20 cellular contexts compared by ENCODE assay signal in genomic region chr20:46179811-46180326, GRCh38.
DNase-seq lines count a peak whose midpoint lies in the region; ATAC-seq, FAIRE-seq and TF ChIP-seq lines count a peak whose summit lies in the region.
"Had no signal": no experiment of that assay in that cellular context is flagged by ENCODE, and none has a peak within 500 bp of the region (broad histone marks: within the 10 kb centered on the region; RNA-seq: fewer than 3 reads in every experiment).

No MANE protein-coding gene starts in this region.

- no peak overlapping the region for H2BK120ac ChIP-seq in H1 (replicated peaks; ENCODE audit: low read depth, low read length)

- H3K23me2 ChIP-seq in H1 (ENCODE audit: low read depth, low read length), result peaks cover under 1% of the 10 kb centered on the region; the same call in 1 of the 2 replicates

- H2BK12ac ChIP-seq in H1 (ENCODE audit: low read depth, low read length), result 0 out of 2 replicates have a peak overlapping the region, but pooled peaks have one; percentile 84

- H3K4me3 ChIP-seq in H1 (ENCODE audit: extremely low read depth in 1 of 4, insufficient read depth in 2 of 4, low read depth in 3 of 4, low read length in 4 of 4), result no peak overlapping the region
- H3K4me3 ChIP-seq: HAP-1, SK-N-MC had no signal

- TF ChIP-seq CTCF in H1 (IDR thresholded peaks at IDR 0.05; ENCODE audit: control extremely low read depth in 1 of 3, insufficient read depth in 1 of 3, low read depth in 1 of 3, low read length in 3 of 3) (no peak), chondrocyte (IDR thresholded peaks at IDR 0.05) (no peak)

- H3K56ac ChIP-seq in H1 (replicated peaks; ENCODE audit: insufficient read length, low read depth, low read length), result no peak overlapping the region

- no peak overlapping the region for H2AFZ ChIP-seq in H1 (ENCODE audit: low read length)

- no peak overlapping the region for H4K91ac ChIP-seq in H1 (replicated peaks; ENCODE audit: insufficient read length, low read length)

- no peak for FAIRE-seq in H1 (lab: Jason Lieb, UNC)

- H3K4me1 ChIP-seq in H1 (replicated peaks in 1 of 4; ENCODE audit: control insufficient read depth in 3 of 4, insufficient read depth in 4 of 4, low read length in 3 of 4), result no peaks in the 10 kb centered on the region
- H3K4me1 ChIP-seq: Caco-2, HAP-1 had no signal

- no peak for TF ChIP-seq EP300 in H1 (IDR thresholded peaks at IDR 0.05; ENCODE audit: borderline replicate concordance in 1 of 2, low read depth in 2 of 2, low read length in 2 of 2)

- CTCF ChIA-PET in H1 (lab: Charles Lee; ENCODE audit: partially characterized antibody), result interaction anchor here (0.8 to 18.5 kb wide), 7 partner anchors 10 to 356 kb away, joined by 3 to 233 read pairs (median 3); partner anchors contain the start of genes CD40 and MMP9

- 93% methylated on average over 10 of the region's 10 CpGs; no CpG with 5 or more reads in 1 of the 2 experiments for WGBS in H1 (ENCODE audit: extremely low coverage in 1 of 2, insufficient coverage in 1 of 2, insufficient read length in 1 of 2, insufficient replicate concordance in 2 of 2, low coverage in 1 of 2, low lambda C conversion rate in 2 of 2, missing lambda C conversion rate in 1 of 2), 2 experiments

- no peak overlapping the region for H2BK20ac ChIP-seq in H1 (ENCODE audit: low read length)

- H3K36me3 ChIP-seq in H1 (ENCODE audit: control insufficient read depth in 2 of 4, insufficient read depth in 4 of 4, low read length in 3 of 4), result no peaks in the 10 kb centered on the region
- H3K36me3 ChIP-seq: HAP-1 had no signal

- H3K27me3 ChIP-seq in H1 (replicated peaks in 1 of 4; ENCODE audit: control insufficient read depth in 3 of 4, extremely low read depth in 1 of 4, insufficient read depth in 3 of 4, low read length in 3 of 4), result peaks cover 0 to 11% (median 8%) of the 10 kb centered on the region in 4 experiments; a peak in 6 of 7 replicates

- H3K18ac ChIP-seq in H1 (ENCODE audit: extremely low read depth, low read length), result no peak overlapping the region

- H3K4me3 Mint-ChIP-seq in chondrocyte (ENCODE audit: unreplicated experiment), result no peak overlapping the region
- no peak overlapping the region for H3K4me3 Mint-ChIP-seq in stimulated activated naive B cell treated with anti-CD40 and anti-IgM and Interleukin-4, amounts not matched to agents 10 μg/mL and 1 μg/mL and 100 μg/mL, for 72 hours
- H3K4me3 Mint-ChIP-seq: T-cell had no signal

- no peak overlapping the region for H4K5ac ChIP-seq in H1 (ENCODE audit: insufficient read length, low read depth, low read length)

- peaks cover 58% of the 10 kb centered on the region for H3K27me3 Mint-ChIP-seq in chondrocyte (ENCODE audit: low read depth)
- H3K27me3 Mint-ChIP-seq in stimulated activated naive B cell treated with anti-CD40 and anti-IgM and Interleukin-4, amounts not matched to agents 10 μg/mL and 1 μg/mL and 100 μg/mL, for 72 hours, result peaks cover 53 to 73% of the 10 kb centered on the region in 2 donors

- H3K79me2 ChIP-seq in H1 (ENCODE audit: control insufficient read depth in 1 of 2, insufficient read depth in 2 of 2, low read length in 2 of 2), result no peaks in the 10 kb centered on the region

- no peaks in the 10 kb centered on the region for H4K20me1 ChIP-seq in H1 (replicated peaks in 1 of 2; ENCODE audit: control insufficient read depth in 1 of 2, insufficient read depth in 2 of 2, low read length in 2 of 2)

- no peak overlapping the region for H3K27ac ChIP-seq in H1 (ENCODE audit: low read depth, low read length)
- H3K27ac ChIP-seq: HL-60, SK-N-MC had no signal

- H3K4me1 Mint-ChIP-seq in chondrocyte (ENCODE audit: low read depth), result no peaks in the 10 kb centered on the region
- H3K4me1 Mint-ChIP-seq in stimulated activated naive B cell treated with anti-CD40 and anti-IgM and Interleukin-4, amounts not matched to agents 10 μg/mL and 1 μg/mL and 100 μg/mL, for 72 hours, result no peaks in the 10 kb centered on the region

- POLR2A ChIA-PET in H1 (lab: Charles Lee; ENCODE audit: partially characterized antibody), result no interaction called here

- H3K4ac ChIP-seq in H1 (replicated peaks; ENCODE audit: insufficient read length, low read depth, low read length), result no peak overlapping the region

- TF ChIP-seq POLR2A in H1 (IDR thresholded peaks at IDR 0.05; ENCODE audit: control extremely low read depth in 1 of 2, low read depth in 2 of 2, low read length in 2 of 2), result no peak

- ATAC-seq in left cardiac atrium, result no peak
- no peak for ATAC-seq in left ventricle myocardium superior
- no peak for ATAC-seq in GM18511 (IDR thresholded peaks at IDR 0.05; ENCODE audit: unreplicated experiment)
- ATAC-seq in stimulated activated naive B cell treated with anti-CD40 and anti-IgM and Interleukin-4, amounts not matched to agents 10 μg/mL and 1 μg/mL and 100 μg/mL, for 72 hours (replicated peaks), result no peak
- ATAC-seq: T-cell had no signal

- intact Hi-C loops in left cardiac atrium (cut with DNase I) (loop anchor here in 1 of 2 donors (5.0 kb wide), 2 partner anchors 38 to 158 kb away; no protein-coding TSS in a partner anchor), left ventricle myocardium superior (cut with micrococcal nuclease) (no loop called here)

- no peak overlapping the region for H3K9ac ChIP-seq in H1 (replicated peaks in 1 of 4; ENCODE audit: extremely low read depth in 1 of 4, low read depth in 3 of 4, low read length in 3 of 4)

- H3K27ac Mint-ChIP-seq in chondrocyte (ENCODE audit: unreplicated experiment), result no peak overlapping the region
- H3K27ac Mint-ChIP-seq in stimulated activated naive B cell treated with anti-CD40 and anti-IgM and Interleukin-4, amounts not matched to agents 10 μg/mL and 1 μg/mL and 100 μg/mL, for 72 hours, result no peak overlapping the region
- H3K27ac Mint-ChIP-seq: T-cell had no signal

- no peak overlapping the region for H2BK5ac ChIP-seq in H1 (ENCODE audit: low read depth, low read length)

- no peak overlapping the region for H2BK15ac ChIP-seq in H1 (ENCODE audit: low read length)

- H3K9me3 ChIP-seq in H1 (ENCODE audit: insufficient read depth in 2 of 2, low read depth in 1 of 2, low read length in 1 of 2), result no peaks in the 10 kb centered on the region
- H3K9me3 ChIP-seq: Caco-2, HAP-1 had no signal

- H2AK5ac ChIP-seq in H1 (ENCODE audit: low read depth, low read length), result no peak overlapping the region

- H3K36me3 Mint-ChIP-seq in chondrocyte (ENCODE audit: low read depth), result peaks cover 3% of the 10 kb centered on the region
- H3K36me3 Mint-ChIP-seq in stimulated activated naive B cell treated with anti-CD40 and anti-IgM and Interleukin-4, amounts not matched to agents 10 μg/mL and 1 μg/mL and 100 μg/mL, for 72 hours, result no peaks in the 10 kb centered on the region
- H3K36me3 Mint-ChIP-seq: T-cell had no signal

- no peaks in the 10 kb centered on the region for H3K79me1 ChIP-seq in H1 (ENCODE audit: low read depth, low read length)

- DNase-seq in left cardiac atrium, result peak; percentile 33
- no peak for DNase-seq in left ventricle myocardium superior
- DNase-seq in NCI-H187 (lab: John Stamatoyannopoulos, UW), result peak; percentile 47 to 70
- no peak for DNase-seq in H1 (ENCODE audit: low read depth in 1 of 2, low spot score in 2 of 2)
- DNase-seq in chondrocyte (ENCODE audit: low spot score), result no peak
- no peak for DNase-seq in stimulated activated naive B cell treated with anti-CD40 and anti-IgM and Interleukin-4, amounts not matched to agents 10 μg/mL and 1 μg/mL and 100 μg/mL, for 72 hours
- DNase-seq: ACHN, AML-193, Caco-2, DMS53, MV-4-11, NCI-H1436, NCI-H2081 treated with DMSO at 0.1 percent for 48 hours, NCI-H446 treated with DMSO at 0.1 percent for 48 hours, NCI-H774, T-cell had no signal

- H3K14ac ChIP-seq in H1 (ENCODE audit: insufficient read length), result no peak overlapping the region

- no peaks in the 10 kb centered on the region for H3K9me3 Mint-ChIP-seq in chondrocyte (ENCODE audit: low read depth)
- no peaks in the 10 kb centered on the region for H3K9me3 Mint-ChIP-seq in stimulated activated naive B cell treated with anti-CD40 and anti-IgM and Interleukin-4, amounts not matched to agents 10 μg/mL and 1 μg/mL and 100 μg/mL, for 72 hours
- H3K9me3 Mint-ChIP-seq: T-cell had no signal

- TF ChIP-seq RAD21 in H1 (IDR thresholded peaks at IDR 0.05 in 1 of 2, conservative IDR thresholded peaks at IDR 0.05 in 1 of 2; ENCODE audit: low read depth in 2 of 2, low read length in 2 of 2), result no peak

- no peak overlapping the region for H3K23ac ChIP-seq in H1 (ENCODE audit: insufficient read length)

- H4K8ac ChIP-seq in H1 (ENCODE audit: extremely low read depth, insufficient read depth, low read length), result no peak overlapping the region

- H3K4me2 ChIP-seq in H1 (ENCODE audit: insufficient read depth in 1 of 2, low read depth in 2 of 2, low read length in 2 of 2), result no peak overlapping the region

TF ChIP-seq in H1, 55 proteins besides CTCF, POLR2A, EP300 and RAD21:
- TF ChIP-seq BACH1 (IDR thresholded peaks at IDR 0.05; ENCODE audit: low read length), result no peak
- TF ChIP-seq MAFK (IDR thresholded peaks at IDR 0.05; ENCODE audit: low read depth, low read length), result no peak
- no peak for TF ChIP-seq MAX (IDR thresholded peaks at IDR 0.05)
- TF ChIP-seq TAF7 (optimal IDR thresholded peaks at IDR 0.05; ENCODE audit: borderline replicate concordance, low read depth, low read length), result no peak
- no peak for TF ChIP-seq POLR2AphosphoS5 (IDR thresholded peaks at IDR 0.05; ENCODE audit: low read depth, low read length)
- TF ChIP-seq JUN (IDR thresholded peaks at IDR 0.05; ENCODE audit: low read depth, low read length), result no peak
- TF ChIP-seq GABPA (IDR thresholded peaks at IDR 0.05; ENCODE audit: borderline replicate concordance, insufficient read depth, low read length), result no peak
- TF ChIP-seq SIX5 (IDR thresholded peaks at IDR 0.05; ENCODE audit: low read depth, low read length), result no peak
- TF ChIP-seq TBP (IDR thresholded peaks at IDR 0.05; ENCODE audit: low read depth, low read length), result no peak
- TF ChIP-seq NRF1 (IDR thresholded peaks at IDR 0.05; ENCODE audit: low read depth, low read length), result no peak
- TF ChIP-seq TAF1 (IDR thresholded peaks at IDR 0.05; ENCODE audit: low read depth, low read length), result no peak
- no peak for TF ChIP-seq SP4 (IDR thresholded peaks at IDR 0.05; ENCODE audit: low read length)

Comparison
In these comparisons a context has a peak if more than half of its experiments do, and no peak if none do; other contexts are left out.
1. DNase-seq: peak in left cardiac atrium (single experiment) and NCI-H187 (2 of 2); none in left ventricle myocardium superior (single experiment), H1 (0 of 2), chondrocyte (single experiment) and stimulated activated naive B cell treated with anti-CD40 and anti-IgM and Interleukin-4, amounts not matched to agents 10 μg/mL and 1 μg/mL and 100 μg/mL, for 72 hours (single experiment).